20 cellular contexts compared by ENCODE assay signal in the genomic region with DNA sequence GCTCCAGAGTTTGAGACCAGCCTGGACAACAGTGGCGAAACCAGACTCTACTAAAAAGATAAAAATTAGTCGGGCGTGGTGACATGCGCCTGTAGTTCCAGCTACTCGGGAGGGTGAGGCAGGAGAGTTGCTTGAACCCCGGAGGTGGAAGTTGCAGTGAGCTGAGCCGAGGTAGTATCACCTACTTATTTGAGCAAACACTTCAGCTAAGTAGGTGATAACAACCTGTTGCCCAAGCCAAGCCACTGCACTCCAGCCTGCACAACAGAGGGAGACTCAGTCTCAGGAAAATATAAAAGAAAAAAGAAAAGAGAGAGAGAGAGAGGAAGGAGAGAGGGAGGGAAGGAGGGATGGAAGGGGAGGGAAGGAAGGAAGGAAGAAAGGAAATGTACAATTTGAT. TPM values are rescaled to one million over a fixed set of nuclear protein-coding genes. Genes with fewer than 3 reads are reported as not detected.
DNase-seq lines count a peak whose midpoint lies in the region; ATAC-seq and TF ChIP-seq lines count a peak whose summit lies in the region.
"Had no signal": no experiment of that assay in that cellular context is flagged by ENCODE, and none has a peak within 500 bp of the region (broad histone marks: within the 10 kb centered on the region; RNA-seq: fewer than 3 reads in every experiment).

No MANE protein-coding gene starts in this region.

- no peak overlapping the region for H3K4me2 ChIP-seq in PC-9
- no peak overlapping the region for H3K4me2 ChIP-seq in mesenchymal stem cell (ENCODE audit: low read length, poor library complexity, severe bottlenecking)

- H3K9me3 ChIP-seq in right atrium auricular region (peaks cover 0 to 6% of the 10 kb centered on the region in 2 donors), PC-9 (ENCODE audit: insufficient read depth, low read depth) (peaks cover 17% of the 10 kb centered on the region), mesenchymal stem cell (ENCODE audit: control insufficient read depth, low read length) (no peaks in the 10 kb centered on the region), upper lobe of left lung (no peaks in the 10 kb centered on the region)

- H3K36me3 ChIP-seq in right atrium auricular region (no peaks in the 10 kb centered on the region), PC-9 (ENCODE audit: low read depth) (0 out of 2 replicates have a peak, but pooled peaks cover 4% of the 10 kb centered on the region), mesenchymal stem cell (ENCODE audit: control insufficient read depth in 1 of 2, insufficient read depth in 2 of 2, low read depth in 1 of 2, low read length in 2 of 2) (no peaks in the 10 kb centered on the region), upper lobe of left lung (no peaks in the 10 kb centered on the region)
- H3K36me3 ChIP-seq: SJCRH30 had no signal

- H3K27ac ChIP-seq in right atrium auricular region: no peak overlapping the region
- peak overlapping the region; percentile 82 for H3K27ac ChIP-seq in PC-9
- H3K27ac ChIP-seq in mesenchymal stem cell (ENCODE audit: low read length, poor library complexity, severe bottlenecking): no peak overlapping the region
- H3K27ac ChIP-seq in upper lobe of left lung: peak overlapping the region in 2 of 4 donors; percentile 59 to 68
- H3K27ac ChIP-seq: SJCRH30 had no signal

- H4K91ac ChIP-seq in mesenchymal stem cell (ENCODE audit: low read length): no peak overlapping the region

- no peak overlapping the region for H2BK120ac ChIP-seq in mesenchymal stem cell (ENCODE audit: low read depth, low read length)

- H2AK5ac ChIP-seq in mesenchymal stem cell (ENCODE audit: low read length, severe bottlenecking): no peak overlapping the region

- no peak overlapping the region for H3K14ac ChIP-seq in mesenchymal stem cell (ENCODE audit: low read length in 2 of 2)

- H3K27ac Mint-ChIP-seq in activated CD8-positive, alpha-beta T cell treated with anti-CD3 and anti-CD28 coated beads, Interleukin-2, amount 10 ng/mL, durations not matched to agents 7 days and 5 days: no peak overlapping the region
- H3K27ac Mint-ChIP-seq: CD4-positive, CD25-positive, alpha-beta regulatory T cell had no signal

- H3K79me2 ChIP-seq in PC-9 (ENCODE audit: low read depth): no peaks in the 10 kb centered on the region

- no peak overlapping the region for H3K9ac ChIP-seq in mesenchymal stem cell (ENCODE audit: low read length)
- H3K9ac ChIP-seq: GM23248 had no signal

- H4K20me1 ChIP-seq in PC-9 (ENCODE audit: insufficient read depth): no peaks in the 10 kb centered on the region

- POLR2A ChIA-PET in PC-9 (lab: Charles Lee; ENCODE audit: unreplicated experiment): interaction anchor here (0.6 kb wide), 1 partner anchor 250 kb away, joined by 4 read pairs; no protein-coding TSS in a partner anchor
- POLR2A ChIA-PET in activated CD8-positive, alpha-beta T cell treated with anti-CD3 and anti-CD28 coated beads, Interleukin-2, amount 10 ng/mL, durations not matched to agents 7 days and 5 days (lab: Charles Lee): no interaction called here

- H2BK12ac ChIP-seq in mesenchymal stem cell (ENCODE audit: low read length in 2 of 2): no peak overlapping the region

- H3K23ac ChIP-seq in mesenchymal stem cell (ENCODE audit: low read length in 2 of 2): no peak overlapping the region

- no TSS peak for BruUV-seq in PC-9 (replicated peaks; lab: Mats Ljungman, UMichigan)

- H4K8ac ChIP-seq in mesenchymal stem cell (ENCODE audit: low read length): no peak overlapping the region

- H3K4me3 ChIP-seq in right atrium auricular region (no peak overlapping the region), PC-9 (peak overlapping the region; percentile 23; the same call in 1 of the 2 replicates), mesenchymal stem cell (ENCODE audit: insufficient read depth in 1 of 2, low read depth in 1 of 2, low read length in 2 of 2) (no peak overlapping the region), upper lobe of left lung (no peak overlapping the region)
- H3K4me3 ChIP-seq: SJCRH30 had no signal

- peak overlapping the region; percentile 71 for H2BK15ac ChIP-seq in mesenchymal stem cell (ENCODE audit: low read depth, poor library complexity, severe bottlenecking)

- H2BK5ac ChIP-seq in mesenchymal stem cell (ENCODE audit: low read depth, low read length, poor library complexity, severe bottlenecking): no peak overlapping the region

- TF ChIP-seq POLR2A in upper lobe of left lung (IDR thresholded peaks at IDR 0.05): no peak

- no peaks in the 10 kb centered on the region for H3K36me3 Mint-ChIP-seq in activated CD8-positive, alpha-beta T cell treated with anti-CD3 and anti-CD28 coated beads, Interleukin-2, amount 10 ng/mL, durations not matched to agents 7 days and 5 days (ENCODE audit: low read depth)
- H3K36me3 Mint-ChIP-seq: CD4-positive, CD25-positive, alpha-beta regulatory T cell had no signal

- TF ChIP-seq EP300 in upper lobe of left lung (IDR thresholded peaks at IDR 0.05): no peak

- H3K4me3 Mint-ChIP-seq in activated CD8-positive, alpha-beta T cell treated with anti-CD3 and anti-CD28 coated beads, Interleukin-2, amount 10 ng/mL, durations not matched to agents 7 days and 5 days: no peak overlapping the region
- H3K4me3 Mint-ChIP-seq: CD4-positive, CD25-positive, alpha-beta regulatory T cell had no signal

- peaks cover 4% of the 10 kb centered on the region for H3K27me3 Mint-ChIP-seq in activated CD8-positive, alpha-beta T cell treated with anti-CD3 and anti-CD28 coated beads, Interleukin-2, amount 10 ng/mL, durations not matched to agents 7 days and 5 days (ENCODE audit: low read depth)

- H3K18ac ChIP-seq in mesenchymal stem cell (ENCODE audit: low read depth in 1 of 2, low read length in 2 of 2): no peak overlapping the region

- intact Hi-C loops in left ventricle myocardium superior (cut with micrococcal nuclease): no loop called here
- intact Hi-C loops in PC-9 (cut with micrococcal nuclease; ENCODE audit: unreplicated experiment): no loop called here

- no peaks in the 10 kb centered on the region for H3K79me1 ChIP-seq in mesenchymal stem cell (replicated peaks; ENCODE audit: low read length, poor library complexity, severe bottlenecking)

- no peak overlapping the region for H3K4ac ChIP-seq in mesenchymal stem cell (ENCODE audit: low read depth in 1 of 2, low read length in 2 of 2)

- no peaks in the 10 kb centered on the region for H3K4me1 Mint-ChIP-seq in activated CD8-positive, alpha-beta T cell treated with anti-CD3 and anti-CD28 coated beads, Interleukin-2, amount 10 ng/mL, durations not matched to agents 7 days and 5 days (ENCODE audit: low read depth)
- H3K4me1 Mint-ChIP-seq: CD4-positive, CD25-positive, alpha-beta regulatory T cell had no signal

- peak; percentile 58 for ATAC-seq in left ventricle myocardium superior
- ATAC-seq in upper lobe of left lung (ENCODE audit: low FRiP score in 2 of 2): peak; percentile 25 to 68
- ATAC-seq in activated CD8-positive, alpha-beta T cell treated with anti-CD3 and anti-CD28 coated beads, Interleukin-2, amount 10 ng/mL, durations not matched to agents 7 days and 5 days: no peak

- H2AFZ ChIP-seq in PC-9 (no peak overlapping the region), mesenchymal stem cell (ENCODE audit: low read depth, low read length) (no peak overlapping the region)

- peaks cover 0 to 12% of the 10 kb centered on the region in 2 donors for H3K4me1 ChIP-seq in right atrium auricular region
- peaks cover 19% of the 10 kb centered on the region for H3K4me1 ChIP-seq in PC-9 (replicated peaks; ENCODE audit: insufficient read depth)
- peaks cover 5% of the 10 kb centered on the region for H3K4me1 ChIP-seq in mesenchymal stem cell (ENCODE audit: control insufficient read depth, insufficient read depth, low read depth, low read length)
- H3K4me1 ChIP-seq in upper lobe of left lung: peaks cover 4 to 13% (median 8%) of the 10 kb centered on the region in 4 donors
- H3K4me1 ChIP-seq: Caco-2, SJCRH30 had no signal

- DNase-seq in left ventricle myocardium superior (no peak), right atrium auricular region (ENCODE audit: low spot score) (no peak), PC-9 (no peak), mesenchymal stem cell (no peak), upper lobe of left lung (peak in 1 of 2 donors; percentile 58), GDM1 (lab: John Stamatoyannopoulos, UW) (no peak)
- DNase-seq in activated CD8-positive, alpha-beta T cell treated with anti-CD3 and anti-CD28 coated beads, Interleukin-2, amount 10 ng/mL, durations not matched to agents 7 days and 5 days: no peak
- DNase-seq: CD4-positive, CD25-positive, alpha-beta regulatory T cell; DMS79 treated with DMSO at 0.1 percent for 48 hours; GM23248; KBM-7; NCI-H1048; NCI-H1436 treated with DMSO at 0.1 percent for 48 hours; NCI-H2081 treated with DMSO at 0.1 percent for 48 hours; NCI-H226; NCI-H526; SJCRH30 had no signal

- H3K27me3 ChIP-seq in right atrium auricular region (no peaks in the 10 kb centered on the region), PC-9 (ENCODE audit: insufficient read depth, low read depth) (no peaks in the 10 kb centered on the region), mesenchymal stem cell (ENCODE audit: control insufficient read depth in 1 of 2, insufficient read depth in 1 of 2, low read length in 2 of 2) (no peaks in the 10 kb centered on the region), upper lobe of left lung (no peaks in the 10 kb centered on the region)
- H3K27me3 ChIP-seq: SJCRH30 had no signal

- peaks cover 25% of the 10 kb centered on the region for H3F3A ChIP-seq in PC-9 (ENCODE audit: insufficient read depth, low read depth)

- H3K9me2 ChIP-seq in PC-9 (ENCODE audit: insufficient read depth): no peaks in the 10 kb centered on the region

- no peaks in the 10 kb centered on the region for H3K9me3 Mint-ChIP-seq in activated CD8-positive, alpha-beta T cell treated with anti-CD3 and anti-CD28 coated beads, Interleukin-2, amount 10 ng/mL, durations not matched to agents 7 days and 5 days (ENCODE audit: insufficient read depth)

- CTCF ChIA-PET in PC-9 (lab: Charles Lee): no interaction called here
- CTCF ChIA-PET in activated CD8-positive, alpha-beta T cell treated with anti-CD3 and anti-CD28 coated beads, Interleukin-2, amount 10 ng/mL, durations not matched to agents 7 days and 5 days (lab: Charles Lee): no interaction called here

- 92% methylated on average over 6 of the region's 7 CpGs for WGBS in mesenchymal stem cell
- 82 to 84% methylated on average over 7 of the region's 7 CpGs for WGBS in upper lobe of left lung, 2 donors

- TF ChIP-seq CTCF in right atrium auricular region (IDR thresholded peaks at IDR 0.05): no peak
- TF ChIP-seq CTCF in PC-9 (conservative IDR thresholded peaks at IDR 0.05): no peak
- no peak for TF ChIP-seq CTCF in upper lobe of left lung (IDR thresholded peaks at IDR 0.05)

RNA-seq across cellular contexts. Expression of gene FER1L5, which starts 21.3 kb away (rescaled TPM):
- total RNA-seq in left ventricle myocardium superior (not detected), right atrium auricular region (not detected), PC-9 (2021) (0.09 TPM in 1 of 2 replicates, not detected in the other), upper lobe of left lung (1 to 10 TPM in 1 of 6 donors, under 1 TPM in 5; 0.15 to 5.2 (median 0.43) TPM)
- polyA plus RNA-seq in mesenchymal stem cell (2013, experiment 1 of 2): 0.01 TPM
- polyA plus RNA-seq in mesenchymal stem cell (2013, experiment 2 of 2): not detected
- total RNA-seq in activated CD8-positive, alpha-beta T cell treated with anti-CD3 and anti-CD28 coated beads, Interleukin-2, amount 10 ng/mL, durations not matched to agents 7 days and 5 days: not detected
- total RNA-seq: CD4-positive, CD25-positive, alpha-beta regulatory T cell; G401; RPMI7951 had no signal

RNA-seq across cellular contexts. Expression of gene KANSL3, which starts 25.7 kb away (rescaled TPM):
- total RNA-seq in left ventricle myocardium superior (30.9 TPM), right atrium auricular region (10 to 100 TPM; 27.3 to 29.4 TPM), PC-9 (2021) (52.0 and 53.8 TPM in 2 replicates), upper lobe of left lung (100 to 1,000 TPM in 1 of 6 donors, 10 to 100 TPM in 5; 41.3 to 133 (median 53.0) TPM)
- polyA plus RNA-seq in mesenchymal stem cell (2013, experiment 1 of 2): 10.5 TPM
- polyA plus RNA-seq in mesenchymal stem cell (2013, experiment 2 of 2): 10.7 TPM
- total RNA-seq in activated CD8-positive, alpha-beta T cell treated with anti-CD3 and anti-CD28 coated beads, Interleukin-2, amount 10 ng/mL, durations not matched to agents 7 days and 5 days: 10 to 100 TPM; 60.8 to 64.4 TPM
